ENCODE assay signal across 8 cellular contexts in genomic region chr17:13024526-13025263, GRCh38. TPM values are rescaled to one million over a fixed set of nuclear protein-coding genes. Genes with fewer than 3 reads are reported as not detected.
A peak's percentile ranks its signal among the peaks of the same experiment; 100 is the strongest.
DNase-seq lines count a peak whose midpoint lies in the region; ATAC-seq and TF ChIP-seq lines count a peak whose summit lies in the region.

No MANE protein-coding gene starts in this region.

- CTCF ChIA-PET in CD8-positive, alpha-beta memory T cell (lab: Charles Lee) = interaction anchor here (1.1 to 1.6 kb wide), 3 partner anchors 8 to 1277 kb away, joined by 3 to 4 read pairs (median 3); no protein-coding TSS in a partner anchor

- H3K4me3 Mint-ChIP-seq in CD8-positive, alpha-beta memory T cell = peak overlapping the region in 6 of 7 donors; percentile 0 to 73 (median 26)

- H3K27ac Mint-ChIP-seq in CD8-positive, alpha-beta memory T cell = peak overlapping the region in 2 of 8 donors; percentile 6 to 17

- no peaks in the 10 kb centered on the region for H3K36me3 ChIP-seq in CD8-positive, alpha-beta memory T cell (ENCODE audit: insufficient read depth, low read length)
- no peaks in the 10 kb centered on the region for H3K36me3 ChIP-seq in thoracic aorta

- peak; percentile 68 for ATAC-seq in GM19372 (IDR thresholded peaks at IDR 0.05; ENCODE audit: low read depth, unreplicated experiment)
- peak; percentile 60 for ATAC-seq in HG03457 (IDR thresholded peaks at IDR 0.05; ENCODE audit: unreplicated experiment)
- peak; percentile 43 for ATAC-seq in thoracic aorta (ENCODE audit: insufficient number of reproducible peaks, low FRiP score, low read depth)

- H3K27ac ChIP-seq in CD8-positive, alpha-beta memory T cell (ENCODE audit: low read depth, low read length) = no peak overlapping the region
- H3K27ac ChIP-seq in thoracic aorta = no peak overlapping the region

- peak; percentile 52 to 71 (median 59) for DNase-seq in CD8-positive, alpha-beta memory T cell
- DNase-seq in OCI-M2 (lab: John Stamatoyannopoulos, UW; ENCODE audit: unreplicated experiment) = peak; percentile 30
- DNase-seq in activated T-helper 1 cell treated with Interleukin-2 at 50 U/mL for 16 hours (ENCODE audit: low read depth) = peak; percentile 50
- DNase-seq in fibroblast of pulmonary artery (ENCODE audit: low read depth) = peak; percentile 67
- peak; percentile 29 for DNase-seq in occipital lobe (lab: John Stamatoyannopoulos, UW)
- no peak for DNase-seq in thoracic aorta (ENCODE audit: low spot score)

- peaks cover 11 to 13% of the 10 kb centered on the region in 2 donors for H3K27me3 Mint-ChIP-seq in CD8-positive, alpha-beta memory T cell

- POLR2A ChIA-PET in CD8-positive, alpha-beta memory T cell (lab: Charles Lee) = no interaction called here

- no peaks in the 10 kb centered on the region for H3K27me3 ChIP-seq in CD8-positive, alpha-beta memory T cell (ENCODE audit: insufficient read depth, low read length, poor library complexity, severe bottlenecking)
- no peaks in the 10 kb centered on the region for H3K27me3 ChIP-seq in thoracic aorta (replicated peaks; ENCODE audit: insufficient read depth)

- H3K9me3 Mint-ChIP-seq in CD8-positive, alpha-beta memory T cell = no peaks in the 10 kb centered on the region

- peak; percentile 99 for TF ChIP-seq CTCF in fibroblast of pulmonary artery (IDR thresholded peaks at IDR 0.05; ENCODE audit: low read length, missing control alignments)
- TF ChIP-seq CTCF in thoracic aorta (IDR thresholded peaks at IDR 0.05) = peak; percentile 90

- H3K4me1 Mint-ChIP-seq in CD8-positive, alpha-beta memory T cell = peaks cover 3 to 7% (median 6%) of the 10 kb centered on the region in 3 donors

- peaks cover 4% of the 10 kb centered on the region for H3K4me1 ChIP-seq in CD8-positive, alpha-beta memory T cell (ENCODE audit: insufficient read depth, low read length)
- H3K4me1 ChIP-seq in thoracic aorta (ENCODE audit: control insufficient read depth in 1 of 2, low read depth in 2 of 2) = peaks cover 0 to 3% of the 10 kb centered on the region in 2 donors

- no peaks in the 10 kb centered on the region for H3K9me3 ChIP-seq in CD8-positive, alpha-beta memory T cell (ENCODE audit: low read length)
- H3K9me3 ChIP-seq in thoracic aorta = no peaks in the 10 kb centered on the region

- H3K4me3 ChIP-seq in CD8-positive, alpha-beta memory T cell (ENCODE audit: low read length) = no peak overlapping the region
- H3K4me3 ChIP-seq in fibroblast of pulmonary artery (replicated peaks; ENCODE audit: low read depth, low read length) (no peak overlapping the region), thoracic aorta (peak overlapping the region; percentile 20)

- H3K36me3 Mint-ChIP-seq in CD8-positive, alpha-beta memory T cell = no peaks in the 10 kb centered on the region

RNA-seq across cellular contexts. Expression of gene ELAC2, which starts 6.9 kb away (rescaled TPM):
- total RNA-seq in CD8-positive, alpha-beta memory T cell = 10 to 100 TPM; 84.5 to 86.3 TPM
- polyA plus RNA-seq in CD8-positive, alpha-beta memory T cell = 54.2 TPM
- 31.0 TPM for total RNA-seq in occipital lobe
- 10 to 100 TPM; 50.2 to 81.3 TPM for total RNA-seq in thoracic aorta
